In the genomic region with DNA sequence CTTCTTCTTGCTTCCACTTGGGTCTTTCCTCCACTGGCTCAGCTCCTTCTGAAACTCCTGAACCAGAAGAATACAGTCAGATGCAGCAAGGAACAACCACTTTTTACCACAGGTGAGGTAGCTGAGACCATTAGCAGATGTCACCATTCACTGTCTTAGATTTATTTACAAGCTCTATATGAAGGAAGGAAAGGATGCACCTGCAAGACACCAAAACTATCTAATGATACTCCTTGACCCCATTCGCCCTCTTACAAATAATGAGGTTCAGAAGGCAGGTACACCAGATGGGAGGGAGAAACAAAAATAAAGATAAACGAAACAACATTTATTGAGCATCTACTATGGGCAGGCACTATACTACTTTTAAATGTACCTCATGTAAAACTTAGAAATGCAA, we compare ENCODE assay signal across 2 cellular contexts.
TF ChIP-seq lines count a peak whose summit lies in the region.

No MANE protein-coding gene starts in this region.

TF ChIP-seq in HEK293, 187 proteins besides CTCF, POLR2A, EP300 and RAD21:
- peak; percentile 57; the same call in 1 of the 2 replicates for TF ChIP-seq ZNF664 (tag by site-specific recombination; IDR thresholded peaks at IDR 0.05)
- no peak for TF ChIP-seq KLF17 (tag by site-specific recombination; IDR thresholded peaks at IDR 0.05)
TF ChIP-seq in HEK293: peak in this region for 1.

TF ChIP-seq in K562, 482 proteins besides CTCF, POLR2A, EP300 and RAD21:
- no peak for TF ChIP-seq ZNF165 (CRISPR knock-in tag; IDR thresholded peaks at IDR 0.05; ENCODE audit: borderline replicate concordance)
- TF ChIP-seq ZFP30 (CRISPR knock-in tag; IDR thresholded peaks at IDR 0.05; ENCODE audit: borderline replicate concordance), result no peak
- no peak for TF ChIP-seq RBFOX2 (IDR thresholded peaks at IDR 0.05; ENCODE audit: low read depth, low read length)
- TF ChIP-seq PHF20 (IDR thresholded peaks at IDR 0.05; ENCODE audit: partially characterized antibody), result no peak
- no peak for TF ChIP-seq EP400 (IDR thresholded peaks at IDR 0.05)
